8 cellular contexts compared by ENCODE assay signal in genomic region chr19:23686622-23687423, GRCh38. TPM values are rescaled to one million over a fixed set of nuclear protein-coding genes. Genes with fewer than 3 reads are reported as not detected.
DNase-seq lines count a peak whose midpoint lies in the region; ATAC-seq and TF ChIP-seq lines count a peak whose summit lies in the region.

Gene ZNF675, minus strand, starts transcription at chr19:23687212. Its CDS starts 179 bp downstream, at chr19:23687033.

- TF ChIP-seq CTCF in DOHH2 (IDR thresholded peaks at IDR 0.05; ENCODE audit: low read depth, low read length, poor library complexity, severe bottlenecking) (peak; percentile 15), RWPE2 (IDR thresholded peaks at IDR 0.05; ENCODE audit: poor library complexity, severe bottlenecking) (peak; percentile 5), fibroblast of the aortic adventitia (IDR thresholded peaks at IDR 0.05; ENCODE audit: insufficient read depth, low read length) (no peak), nephron progenitor cell (IDR thresholded peaks at IDR 0.05) (no peak)

- H3K36me3 ChIP-seq in DOHH2 (ENCODE audit: control insufficient read depth, low read length) = peaks cover 46% of the 10 kb centered on the region
- H3K36me3 ChIP-seq in Karpas-422 (ENCODE audit: insufficient read depth, low read length) = peaks cover 39% of the 10 kb centered on the region
- peaks cover 43% of the 10 kb centered on the region for H3K36me3 ChIP-seq in RWPE2 (ENCODE audit: low read depth)

- H3K9ac ChIP-seq in Karpas-422 (ENCODE audit: low read length) = peak within 1 kb of the TSS; percentile 89

- peaks cover 7% of the 10 kb centered on the region for H3K4me1 Mint-ChIP-seq in nephron progenitor cell
- H3K4me1 Mint-ChIP-seq in stimulated activated naive CD8-positive, alpha-beta T cell treated with anti-CD3 and anti-CD28 coated beads, Interleukin-15, amount 100 ng/mL, for 72 hours = peaks cover 40% of the 10 kb centered on the region

- peak within 1 kb of the TSS; percentile 100 for H3K27ac Mint-ChIP-seq in nephron progenitor cell
- H3K27ac Mint-ChIP-seq in stimulated activated naive CD8-positive, alpha-beta T cell treated with anti-CD3 and anti-CD28 coated beads, Interleukin-15, amount 100 ng/mL, for 72 hours = peak within 1 kb of the TSS; percentile 99

- DNase-seq in Karpas-422 = peak; percentile 98
- peak; percentile 93 for DNase-seq in RWPE2 (ENCODE audit: low spot score)
- peak; percentile 80 for DNase-seq in activated T-helper 9 cell treated with anti-CD3 and anti-CD28 coated beads, Interleukin-2, amount 50 U/mL, for 16 hours (ENCODE audit: low read depth)
- DNase-seq in fibroblast of the aortic adventitia (ENCODE audit: low read depth) = peak; percentile 88
- peak; percentile 86 for DNase-seq in nephron progenitor cell
- DNase-seq in stimulated activated naive CD8-positive, alpha-beta T cell treated with anti-CD3 and anti-CD28 coated beads, Interleukin-15, amount 100 ng/mL, for 72 hours = peak; percentile 80 to 91

- ATAC-seq in GM21825 (IDR thresholded peaks at IDR 0.05; ENCODE audit: unreplicated experiment) (peak; percentile 90), RWPE2 (ENCODE audit: low read depth) (peak; percentile 92)
- ATAC-seq in stimulated activated naive CD8-positive, alpha-beta T cell treated with anti-CD3 and anti-CD28 coated beads, Interleukin-15, amount 100 ng/mL, for 72 hours = peak; percentile 97

- H3K4me2 ChIP-seq in DOHH2 (ENCODE audit: low read length) (peak within 1 kb of the TSS; percentile 48), Karpas-422 (ENCODE audit: low read depth, low read length, poor library complexity, severe bottlenecking) (peak within 1 kb of the TSS; percentile 51)

- H3K4me3 ChIP-seq in DOHH2 (ENCODE audit: low read length) (peak within 1 kb of the TSS; percentile 95), Karpas-422 (ENCODE audit: low read length) (peak within 1 kb of the TSS; percentile 71), RWPE2 (ENCODE audit: severe bottlenecking) (peak within 1 kb of the TSS; percentile 59), fibroblast of the aortic adventitia (ENCODE audit: low read depth, low read length) (peak within 1 kb of the TSS; percentile 85)

- H3K27me3 ChIP-seq in DOHH2 (ENCODE audit: control insufficient read depth, low read length) = no peaks in the 10 kb centered on the region
- no peaks in the 10 kb centered on the region for H3K27me3 ChIP-seq in Karpas-422 (ENCODE audit: low read length)
- no peaks in the 10 kb centered on the region for H3K27me3 ChIP-seq in RWPE2 (ENCODE audit: insufficient read depth, poor library complexity, severe bottlenecking)

- H3K9me3 Mint-ChIP-seq in nephron progenitor cell = peaks cover 54% of the 10 kb centered on the region
- no peaks in the 10 kb centered on the region for H3K9me3 Mint-ChIP-seq in stimulated activated naive CD8-positive, alpha-beta T cell treated with anti-CD3 and anti-CD28 coated beads, Interleukin-15, amount 100 ng/mL, for 72 hours

- H3K9me2 ChIP-seq in DOHH2 (replicated peaks; ENCODE audit: control insufficient read depth, low read length) (no peaks in the 10 kb centered on the region), Karpas-422 (replicated peaks; ENCODE audit: insufficient read depth, low read length) (no peaks in the 10 kb centered on the region)

- peaks cover 10% of the 10 kb centered on the region for H3K4me1 ChIP-seq in DOHH2 (ENCODE audit: control insufficient read depth, low read length)
- H3K4me1 ChIP-seq in Karpas-422 (ENCODE audit: low read length) = peaks cover 9% of the 10 kb centered on the region
- peaks cover 12% of the 10 kb centered on the region for H3K4me1 ChIP-seq in RWPE2 (ENCODE audit: insufficient read depth, poor library complexity, severe bottlenecking)

- H4K20me1 ChIP-seq in DOHH2 (ENCODE audit: control insufficient read depth, insufficient read depth, low read depth, low read length) (no peaks in the 10 kb centered on the region), Karpas-422 (ENCODE audit: insufficient read depth, low read depth, low read length) (no peaks in the 10 kb centered on the region)

- H3K27ac ChIP-seq in DOHH2 (ENCODE audit: low read depth, low read length) (peak within 1 kb of the TSS; percentile 72), Karpas-422 (ENCODE audit: low read length) (peak within 1 kb of the TSS; percentile 81), RWPE2 (ENCODE audit: poor library complexity, severe bottlenecking) (peak within 1 kb of the TSS; percentile 86)

- H3K36me3 Mint-ChIP-seq in nephron progenitor cell (ENCODE audit: low read depth) = peaks cover 43% of the 10 kb centered on the region

- peak within 1 kb of the TSS; percentile 99 for H3K4me3 Mint-ChIP-seq in nephron progenitor cell
- H3K4me3 Mint-ChIP-seq in stimulated activated naive CD8-positive, alpha-beta T cell treated with anti-CD3 and anti-CD28 coated beads, Interleukin-15, amount 100 ng/mL, for 72 hours = peak within 1 kb of the TSS; percentile 99

- H3K79me2 ChIP-seq in DOHH2 (ENCODE audit: control insufficient read depth, low read length) = peaks cover 51% of the 10 kb centered on the region
- H3K79me2 ChIP-seq in Karpas-422 (ENCODE audit: low read length) = peaks cover 49% of the 10 kb centered on the region

- no peaks in the 10 kb centered on the region for H3F3A ChIP-seq in DOHH2 (ENCODE audit: control insufficient read depth, insufficient read depth)

- H3K27me3 Mint-ChIP-seq in nephron progenitor cell (ENCODE audit: low read depth, poor library complexity) = no peaks in the 10 kb centered on the region
- no peaks in the 10 kb centered on the region for H3K27me3 Mint-ChIP-seq in stimulated activated naive CD8-positive, alpha-beta T cell treated with anti-CD3 and anti-CD28 coated beads, Interleukin-15, amount 100 ng/mL, for 72 hours

- H3K9me3 ChIP-seq in DOHH2 (ENCODE audit: control insufficient read depth, insufficient read depth, low read length) = peaks cover 22% of the 10 kb centered on the region; the same call in 1 of the 2 replicates
- peaks cover 9% of the 10 kb centered on the region for H3K9me3 ChIP-seq in Karpas-422 (ENCODE audit: low read length)
- H3K9me3 ChIP-seq in RWPE2 (ENCODE audit: severe bottlenecking) = peaks cover 2% of the 10 kb centered on the region

- peak within 1 kb of the TSS; percentile 93 for H2AFZ ChIP-seq in Karpas-422 (ENCODE audit: low read length)

RNA-seq across cellular contexts. Expression of gene ZNF675, which starts in this region (rescaled TPM):
- 17.2 and 33.0 TPM in 2 replicates for total RNA-seq in Karpas-422 (2014; rRNA removed; shearing (Covaris generic); ENCODE audit: low replicate concordance)
- 7.3 and 8.1 TPM in 2 replicates for total RNA-seq in fibroblast of the aortic adventitia (ENCODE audit: low replicate concordance)

Comparison
In these comparisons a context has a peak if more than half of its experiments do, and no peak if none do; other contexts are left out.
1. Peak in every context shown above with its lines: DNase-seq, ATAC-seq, H3K4me3 ChIP-seq and H3K27ac ChIP-seq.
2. CTCF ChIP-seq: peak in DOHH2 (single experiment) and RWPE2 (single experiment); none in fibroblast of the aortic adventitia (single experiment) and nephron progenitor cell (single experiment).